In the genomic region with DNA sequence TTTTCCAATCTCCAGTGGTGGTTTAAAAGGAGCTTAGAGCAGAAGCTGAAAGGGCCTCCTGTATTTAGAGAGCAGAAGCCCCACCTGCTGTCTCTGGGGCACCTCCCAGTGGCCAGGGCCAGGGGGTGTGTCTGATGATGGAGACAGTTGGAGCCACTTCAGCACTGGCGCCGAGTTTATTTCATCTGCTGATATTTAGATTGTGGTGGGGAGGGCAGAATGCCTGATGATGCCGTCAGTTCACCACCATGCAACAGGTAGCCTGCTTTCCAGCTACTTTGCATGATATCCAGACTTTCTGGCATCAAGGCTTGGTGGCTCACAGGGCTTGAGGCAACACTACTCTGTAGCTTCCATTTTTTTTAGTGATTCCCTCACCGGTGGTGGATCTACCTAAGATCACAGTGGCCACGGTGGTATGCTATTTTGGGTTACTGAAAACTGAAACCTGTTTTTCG, we compare ENCODE assay signal across 9 cellular contexts.
DNase-seq lines count a peak whose midpoint lies in the region; ATAC-seq and TF ChIP-seq lines count a peak whose summit lies in the region.
"Had no signal": no experiment of that assay in that cellular context is flagged by ENCODE, and none has a peak within 500 bp of the region (broad histone marks: within the 10 kb centered on the region; RNA-seq: fewer than 3 reads in every experiment).

No MANE protein-coding gene starts in this region.

- no peaks in the 10 kb centered on the region for H3K9me3 ChIP-seq in right atrium auricular region

- DNase-seq in NCI-H1436 (lab: John Stamatoyannopoulos, UW): peak; percentile 35
- no peak for DNase-seq in NCI-H1436 treated with DMSO at 0.1 percent for 48 hours (lab: John Stamatoyannopoulos, UW)
- DNase-seq in NCI-H226: peak; percentile 26
- peak; percentile 78 for DNase-seq in activated effector memory CD4-positive, alpha-beta T cell treated with anti-CD3 and anti-CD28 coated beads, Interleukin-2, amount 50 U/mL, for 16 hours
- peak; percentile 72 for DNase-seq in right atrium auricular region (ENCODE audit: low spot score)
- no peak for DNase-seq in skeletal muscle cell (ENCODE audit: low read depth)
- no peak for DNase-seq in HCEC 1CT

- ATAC-seq in GM18907 (IDR thresholded peaks at IDR 0.05; ENCODE audit: unreplicated experiment): no peak

- peak overlapping the region; percentile 75 to 80 for H3K27ac ChIP-seq in right atrium auricular region
- H3K27ac ChIP-seq: BLaER1 had no signal

- no peaks in the 10 kb centered on the region for H3K36me3 ChIP-seq in right atrium auricular region
- H3K36me3 ChIP-seq: BLaER1 had no signal

- H3K4me1 ChIP-seq in right atrium auricular region: peaks cover 0 to 14% of the 10 kb centered on the region in 2 donors

- H3K4me3 ChIP-seq in right atrium auricular region (peak overlapping the region in 1 of 2 donors; percentile 24), skeletal muscle cell (ENCODE audit: low read depth, low read length) (peak overlapping the region; percentile 28)
- H3K4me3 ChIP-seq: BLaER1 had no signal

- H3K27me3 ChIP-seq in right atrium auricular region: no peaks in the 10 kb centered on the region
- H3K27me3 ChIP-seq: BLaER1 had no signal

- TF ChIP-seq CTCF in right atrium auricular region (IDR thresholded peaks at IDR 0.05): peak in 1 of 2 donors; percentile 40

Comparison
In these comparisons a context has a peak if more than half of its experiments do, and no peak if none do; other contexts are left out.
1. DNase-seq: peak in NCI-H1436 (single experiment), NCI-H226 (single experiment), activated effector memory CD4-positive, alpha-beta T cell treated with anti-CD3 and anti-CD28 coated beads, Interleukin-2, amount 50 U/mL, for 16 hours (single experiment) and right atrium auricular region (single experiment); none in NCI-H1436 treated with DMSO at 0.1 percent for 48 hours (single experiment), skeletal muscle cell (single experiment) and HCEC 1CT (single experiment).